In the genomic region with DNA sequence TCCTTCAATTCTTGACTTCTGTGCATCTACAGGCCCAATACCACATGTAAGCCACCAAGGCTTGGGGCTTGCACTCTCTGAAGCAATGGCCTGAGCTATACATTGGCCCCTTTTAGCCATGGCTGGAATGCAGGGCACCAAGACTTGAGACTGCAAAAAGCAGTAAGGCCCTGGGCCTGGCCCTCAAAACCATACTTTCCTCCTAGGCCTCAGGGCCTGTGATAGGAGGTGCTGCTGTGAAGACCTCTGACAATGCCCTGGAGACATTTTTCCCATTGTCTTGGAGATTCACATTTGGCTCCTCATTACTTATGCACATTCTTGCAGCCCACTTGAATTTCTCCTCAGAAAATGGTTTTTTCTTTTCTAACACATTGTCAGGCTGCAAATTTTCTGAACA, we compare ENCODE assay signal across 24 cellular contexts.
DNase-seq lines count a peak whose midpoint lies in the region; ATAC-seq, FAIRE-seq and TF ChIP-seq lines count a peak whose summit lies in the region.
"Had no signal": no experiment of that assay in that cellular context is flagged by ENCODE, and none has a peak within 500 bp of the region (broad histone marks: within the 10 kb centered on the region; RNA-seq: fewer than 3 reads in every experiment).

No MANE protein-coding gene starts in this region.

- no peaks in the 10 kb centered on the region; the same call in 2 of the 3 replicates for H3K9me3 Mint-ChIP-seq in GM23338
- no peaks in the 10 kb centered on the region for H3K9me3 Mint-ChIP-seq in astrocyte (ENCODE audit: unreplicated experiment)

- no peak overlapping the region for H3K27ac ChIP-seq in GM23338 (ENCODE audit: low read depth)
- H3K27ac ChIP-seq in astrocyte (ENCODE audit: low read depth, low read length), result no peak overlapping the region
- no peak overlapping the region for H3K27ac ChIP-seq in mesendoderm (ENCODE audit: low read depth, low read length)
- H3K27ac ChIP-seq in WERI-Rb-1, result no peak overlapping the region
- H3K27ac ChIP-seq: A549; BLaER1 treated with 17β-estradiol and CSF1 and Interleukin-3, amounts not matched to agents 10 nM and 100 nM had no signal

- H3K27me3 ChIP-seq in GM23338 (ENCODE audit: insufficient read depth) (no peaks in the 10 kb centered on the region), astrocyte (ENCODE audit: insufficient read depth, low read length) (no peaks in the 10 kb centered on the region), mesendoderm (ENCODE audit: insufficient read depth, low read length, poor library complexity) (no peaks in the 10 kb centered on the region), WERI-Rb-1 (ENCODE audit: insufficient read depth, low read depth, severe bottlenecking) (no peaks in the 10 kb centered on the region)
- H3K27me3 ChIP-seq: BE2C; BLaER1 treated with 17β-estradiol and CSF1 and Interleukin-3, amounts not matched to agents 10 nM and 100 nM had no signal

- H3K9me2 ChIP-seq in GM23338 (ENCODE audit: insufficient read depth), result 0 out of 2 replicates have a peak, but pooled peaks cover 8% of the 10 kb centered on the region

- H3K79me2 ChIP-seq in GM23338 (replicated peaks; ENCODE audit: insufficient read depth) (no peaks in the 10 kb centered on the region), astrocyte (ENCODE audit: insufficient read depth, low read length) (no peaks in the 10 kb centered on the region), mesendoderm (ENCODE audit: control insufficient read depth, insufficient read depth, low read length) (no peaks in the 10 kb centered on the region)

- H2BK120ac ChIP-seq in mesendoderm (ENCODE audit: low read depth, low read length), result no peak overlapping the region

- no peak overlapping the region for H3K4ac ChIP-seq in mesendoderm (ENCODE audit: low read depth, low read length)

- peaks cover 2% of the 10 kb centered on the region for H3K27me3 Mint-ChIP-seq in GM23338 (ENCODE audit: insufficient read depth, low read depth, poor library complexity)
- no peaks in the 10 kb centered on the region for H3K27me3 Mint-ChIP-seq in astrocyte (ENCODE audit: low read depth, unreplicated experiment)
- H3K27me3 Mint-ChIP-seq: CD4-positive, alpha-beta T cell; CD8-positive, alpha-beta memory T cell had no signal

- no peak for FAIRE-seq in astrocyte (lab: Jason Lieb, UNC)
- FAIRE-seq: A549, G401.6, GM12892, GM19239, H54 had no signal

- no peak for TF ChIP-seq POLR2A in GM18505 (IDR thresholded peaks at IDR 0.05; ENCODE audit: borderline replicate concordance, extremely low read depth, insufficient read depth, insufficient read length)

- no peak overlapping the region for H2AK5ac ChIP-seq in mesendoderm (ENCODE audit: low read length)

- no peak overlapping the region for H3K4me3 Mint-ChIP-seq in GM23338
- no peak overlapping the region for H3K4me3 Mint-ChIP-seq in astrocyte (ENCODE audit: unreplicated experiment)
- H3K4me3 Mint-ChIP-seq: CD14-positive monocyte; CD4-positive, alpha-beta T cell; CD8-positive, alpha-beta memory T cell; HFFc6 had no signal

- peaks cover 8% of the 10 kb centered on the region for H3K36me3 Mint-ChIP-seq in GM23338 (ENCODE audit: low read depth)
- H3K36me3 Mint-ChIP-seq in astrocyte (ENCODE audit: low read depth, unreplicated experiment), result no peaks in the 10 kb centered on the region
- H3K36me3 Mint-ChIP-seq: CD14-positive monocyte; CD8-positive, alpha-beta memory T cell had no signal

- no peaks in the 10 kb centered on the region for H3F3A ChIP-seq in GM23338 (replicated peaks; ENCODE audit: low read depth)

- no peak overlapping the region for H2BK15ac ChIP-seq in mesendoderm (replicated peaks; ENCODE audit: low read depth)

- H3K56ac ChIP-seq in mesendoderm (ENCODE audit: low read length), result no peak overlapping the region

- H2AFZ ChIP-seq in GM23338, result no peak overlapping the region
- H2AFZ ChIP-seq in astrocyte (ENCODE audit: low read depth, low read length), result no peak overlapping the region

- H3K4me3 ChIP-seq in GM23338 (no peak overlapping the region), astrocyte (ENCODE audit: insufficient read depth, low read depth, low read length) (no peak overlapping the region), mesendoderm (ENCODE audit: low read length) (no peak overlapping the region), WERI-Rb-1 (ENCODE audit: low read depth, low read length) (no peak overlapping the region)
- H3K4me3 ChIP-seq: A549; BLaER1 treated with 17β-estradiol and CSF1 and Interleukin-3, amounts not matched to agents 10 nM and 100 nM; HAP-1 had no signal

- H3K9ac ChIP-seq in astrocyte (ENCODE audit: low read length), result no peak overlapping the region
- H3K9ac ChIP-seq in mesendoderm (ENCODE audit: low read length), result no peak overlapping the region
- H3K9ac ChIP-seq: BLaER1 treated with 17β-estradiol and CSF1 and Interleukin-3, amounts not matched to agents 10 nM and 100 nM had no signal

- H3K9me3 ChIP-seq in astrocyte (ENCODE audit: insufficient read depth, low read depth, low read length) (no peaks in the 10 kb centered on the region), WERI-Rb-1 (ENCODE audit: severe bottlenecking) (no peaks in the 10 kb centered on the region)
- H3K9me3 ChIP-seq: A549; BE2C; BLaER1 treated with 17β-estradiol and CSF1 and Interleukin-3, amounts not matched to agents 10 nM and 100 nM; HAP-1 had no signal

- no peaks in the 10 kb centered on the region for H3K4me1 ChIP-seq in GM23338 (ENCODE audit: insufficient read depth)
- no peaks in the 10 kb centered on the region for H3K4me1 ChIP-seq in astrocyte (ENCODE audit: insufficient read depth, low read length)
- H3K4me1 ChIP-seq in mesendoderm (ENCODE audit: control insufficient read depth, low read depth, low read length), result no peaks in the 10 kb centered on the region
- H3K4me1 ChIP-seq: BE2C; BLaER1 treated with 17β-estradiol and CSF1 and Interleukin-3, amounts not matched to agents 10 nM and 100 nM; HAP-1 had no signal

- DNase-seq in GM23338 (ENCODE audit: low spot score) (peak; percentile 6), astrocyte (ENCODE audit: low read depth) (no peak), mesendoderm (peak; percentile 40), WERI-Rb-1 (no peak), D341Med (ENCODE audit: low spot score) (no peak)
- DNase-seq: 8988T; ACHN; AML-193; BE2C; CD4-positive, alpha-beta T cell; CD8-positive, alpha-beta memory T cell; DMS53; DMS79 treated with DMSO at 0.1 percent for 48 hours; GOT3; HFFc6 had no signal

- H2BK5ac ChIP-seq in mesendoderm (ENCODE audit: low read length), result no peak overlapping the region

- no peak for TF ChIP-seq CTCF in GM23338 (conservative IDR thresholded peaks at IDR 0.05; ENCODE audit: low read depth in 2 of 2)
- no peak for TF ChIP-seq CTCF in astrocyte (IDR thresholded peaks at IDR 0.05; ENCODE audit: insufficient read depth, low read depth, low read length)
- no peak for TF ChIP-seq CTCF in WERI-Rb-1 (IDR thresholded peaks at IDR 0.05; ENCODE audit: low read depth, low read length)

- H4K20me1 ChIP-seq in GM23338 (replicated peaks; ENCODE audit: insufficient read depth) (no peaks in the 10 kb centered on the region; the same call in 1 of the 2 replicates), astrocyte (ENCODE audit: insufficient read depth, low read length) (no peaks in the 10 kb centered on the region)
- H4K20me1 ChIP-seq: BLaER1 treated with 17β-estradiol and CSF1 and Interleukin-3, amounts not matched to agents 10 nM and 100 nM had no signal

- H3K36me3 ChIP-seq in GM23338 (ENCODE audit: insufficient read depth) (no peaks in the 10 kb centered on the region), astrocyte (ENCODE audit: insufficient read depth, low read length) (no peaks in the 10 kb centered on the region), mesendoderm (ENCODE audit: control insufficient read depth, insufficient read depth, low read length) (no peaks in the 10 kb centered on the region), WERI-Rb-1 (no peaks in the 10 kb centered on the region)
- H3K36me3 ChIP-seq: BE2C; BLaER1 treated with 17β-estradiol and CSF1 and Interleukin-3, amounts not matched to agents 10 nM and 100 nM; HAP-1 had no signal

- no peak overlapping the region for H4K8ac ChIP-seq in mesendoderm (ENCODE audit: low read depth, low read length)

- no peaks in the 10 kb centered on the region for H3K79me1 ChIP-seq in mesendoderm (ENCODE audit: low read length)

- ATAC-seq in GM23338 (no peak), GM18505 (IDR thresholded peaks at IDR 0.05; ENCODE audit: unreplicated experiment) (no peak)
- ATAC-seq: A549 had no signal

- no peak overlapping the region for H3K27ac Mint-ChIP-seq in GM23338
- H3K27ac Mint-ChIP-seq in astrocyte (ENCODE audit: unreplicated experiment), result peak overlapping the region; percentile 20
- H3K27ac Mint-ChIP-seq: CD14-positive monocyte; CD4-positive, alpha-beta T cell; CD8-positive, alpha-beta memory T cell; HFFc6 had no signal

- H3K4me2 ChIP-seq in GM23338, result no peak overlapping the region
- H3K4me2 ChIP-seq in astrocyte (ENCODE audit: low read length), result no peak overlapping the region
- H3K4me2 ChIP-seq in mesendoderm (ENCODE audit: low read length), result no peak overlapping the region
- H3K4me2 ChIP-seq: A549; BLaER1 treated with 17β-estradiol and CSF1 and Interleukin-3, amounts not matched to agents 10 nM and 100 nM had no signal

- H3K4me1 Mint-ChIP-seq in GM23338 (peaks cover 11% of the 10 kb centered on the region; the same call in 2 of the 3 replicates), astrocyte (ENCODE audit: low read depth, unreplicated experiment) (peaks cover 8% of the 10 kb centered on the region)
- H3K4me1 Mint-ChIP-seq: CD14-positive monocyte; CD8-positive, alpha-beta memory T cell had no signal

- H4K5ac ChIP-seq in mesendoderm (ENCODE audit: low read length), result no peak overlapping the region

- no peak overlapping the region for H3K18ac ChIP-seq in mesendoderm (ENCODE audit: low read length)

- H3K23ac ChIP-seq in mesendoderm (ENCODE audit: low read length), result no peak overlapping the region

TF ChIP-seq in GM23338, 12 proteins besides CTCF, POLR2A, EP300 and RAD21 (continues in another document):
- no peak for TF ChIP-seq EZH2 (IDR thresholded peaks at IDR 0.05; ENCODE audit: low read depth, unreplicated experiment)

Comparison
In these comparisons a context has a peak if more than half of its experiments do, and no peak if none do; other contexts are left out.
1. DNase-seq: peak in GM23338 (single experiment) and mesendoderm (single experiment); none in astrocyte (single experiment), WERI-Rb-1 (single experiment) and D341Med (single experiment).